Comparison of ENCODE assay signal across 19 cellular contexts in genomic region chr13:33252103-33252502, GRCh38. TPM values are rescaled to one million over a fixed set of nuclear protein-coding genes. Genes with fewer than 3 reads are reported as not detected.
DNase-seq lines count a peak whose midpoint lies in the region; ATAC-seq and TF ChIP-seq lines count a peak whose summit lies in the region.
"Had no signal": no experiment of that assay in that cellular context is flagged by ENCODE, and none has a peak within 500 bp of the region (broad histone marks: within the 10 kb centered on the region; RNA-seq: fewer than 3 reads in every experiment).

No MANE protein-coding gene starts in this region.

- ATAC-seq in SK-N-SH treated with all-trans-retinoic acid at 6 μM for 48 hours (peak; percentile 12; the same call in 1 of the 3 replicates), HG03378 (IDR thresholded peaks at IDR 0.05; ENCODE audit: unreplicated experiment) (no peak)
- ATAC-seq in stimulated activated naive CD8-positive, alpha-beta T cell treated with anti-CD3 and anti-CD28 coated beads, Interleukin-15, amount 100 ng/mL, for 72 hours: no peak

- H3K27me3 Mint-ChIP-seq in neural crest cell (ENCODE audit: low read depth): no peaks in the 10 kb centered on the region
- H3K27me3 Mint-ChIP-seq in stimulated activated naive CD8-positive, alpha-beta T cell treated with anti-CD3 and anti-CD28 coated beads, Interleukin-15, amount 100 ng/mL, for 72 hours: peaks cover 7% of the 10 kb centered on the region

- no peaks in the 10 kb centered on the region for H3K36me3 ChIP-seq in cardiac muscle cell
- H3K36me3 ChIP-seq: BE2C, esophagus squamous epithelium, neural progenitor cell, vagina had no signal

- no peaks in the 10 kb centered on the region for H3K9me3 ChIP-seq in cardiac muscle cell (ENCODE audit: low read depth)
- H3K9me3 ChIP-seq: BE2C, Caco-2, esophagus squamous epithelium, vagina had no signal

- H3K4me1 ChIP-seq in cardiac muscle cell (ENCODE audit: low read depth): peaks cover 38% of the 10 kb centered on the region
- H3K4me1 ChIP-seq: Caco-2, neural progenitor cell had no signal

- peak overlapping the region; percentile 82 for H3K27ac Mint-ChIP-seq in neural crest cell (ENCODE audit: unreplicated experiment)
- H3K27ac Mint-ChIP-seq in stimulated activated naive CD8-positive, alpha-beta T cell treated with anti-CD3 and anti-CD28 coated beads, Interleukin-15, amount 100 ng/mL, for 72 hours: no peak overlapping the region
- H3K27ac Mint-ChIP-seq: activated CD4-positive, alpha-beta T cell treated with anti-CD3 and anti-CD28 coated beads, Interleukin-2, amount 10 ng/mL, durations not matched to agents 7 days and 5 days; activated naive CD4-positive, alpha-beta T cell treated with anti-CD3 and anti-CD28 coated beads for 36 hours; immature natural killer cell; neural progenitor cell had no signal

- H3K4me3 ChIP-seq in cardiac muscle cell (no peak overlapping the region), coronary artery (no peak overlapping the region)
- H3K4me3 ChIP-seq: esophagus squamous epithelium, neural progenitor cell, vagina had no signal

- no peaks in the 10 kb centered on the region for H3K27me3 ChIP-seq in cardiac muscle cell
- H3K27me3 ChIP-seq: BE2C, esophagus squamous epithelium, neural progenitor cell, vagina had no signal

- peaks cover 4% of the 10 kb centered on the region for H3K9me3 Mint-ChIP-seq in neural crest cell
- H3K9me3 Mint-ChIP-seq in stimulated activated naive CD8-positive, alpha-beta T cell treated with anti-CD3 and anti-CD28 coated beads, Interleukin-15, amount 100 ng/mL, for 72 hours: no peaks in the 10 kb centered on the region
- H3K9me3 Mint-ChIP-seq: activated CD4-positive, alpha-beta T cell treated with anti-CD3 and anti-CD28 coated beads, Interleukin-2, amount 10 ng/mL, durations not matched to agents 7 days and 5 days; activated naive CD4-positive, alpha-beta T cell treated with anti-CD3 and anti-CD28 coated beads for 36 hours; neural progenitor cell had no signal

- H3K27ac ChIP-seq in cardiac muscle cell (peak overlapping the region; percentile 52), coronary artery (peak overlapping the region in 1 of 2 donors; percentile 1)
- H3K27ac ChIP-seq: neural progenitor cell had no signal

- peak overlapping the region; percentile 8 for H3K4me3 Mint-ChIP-seq in neural crest cell
- no peak overlapping the region for H3K4me3 Mint-ChIP-seq in stimulated activated naive CD8-positive, alpha-beta T cell treated with anti-CD3 and anti-CD28 coated beads, Interleukin-15, amount 100 ng/mL, for 72 hours
- H3K4me3 Mint-ChIP-seq: activated CD4-positive, alpha-beta T cell treated with anti-CD3 and anti-CD28 coated beads, Interleukin-2, amount 10 ng/mL, durations not matched to agents 7 days and 5 days; activated naive CD4-positive, alpha-beta T cell treated with anti-CD3 and anti-CD28 coated beads for 36 hours; immature natural killer cell; neural progenitor cell had no signal

- peaks cover 11% of the 10 kb centered on the region for H3K36me3 Mint-ChIP-seq in neural crest cell (ENCODE audit: low read depth)
- H3K36me3 Mint-ChIP-seq: immature natural killer cell, neural progenitor cell had no signal

- DNase-seq in cardiac muscle cell (ENCODE audit: low read depth in 1 of 2, low spot score in 1 of 2) (peak in 1 of 2 donors; percentile 89), neural crest cell (ENCODE audit: low read depth, low spot score) (no peak), coronary artery (ENCODE audit: low spot score) (no peak)
- no peak for DNase-seq in stimulated activated naive CD8-positive, alpha-beta T cell treated with anti-CD3 and anti-CD28 coated beads, Interleukin-15, amount 100 ng/mL, for 72 hours
- no peak for DNase-seq in activated CD4-positive, alpha-beta T cell treated with anti-CD3 and anti-CD28 coated beads for 48 hours
- DNase-seq: activated CD4-positive, alpha-beta T cell treated with anti-CD3 and anti-CD28 coated beads, Interleukin-2, amount 10 ng/mL, durations not matched to agents 7 days and 5 days; activated naive CD4-positive, alpha-beta T cell treated with anti-CD3 and anti-CD28 coated beads for 36 hours; BE2C; Caco-2; esophagus squamous epithelium; GOT3; immature natural killer cell; mammary epithelial cell; NCI-H1436; NCI-H2171 had no signal

- TF ChIP-seq CTCF in cardiac muscle cell (IDR thresholded peaks at IDR 0.05; ENCODE audit: low read depth, low read length): no peak
- no peak for TF ChIP-seq CTCF in neural crest cell (conservative IDR thresholded peaks at IDR 0.05)
- no peak for TF ChIP-seq CTCF in coronary artery (IDR thresholded peaks at IDR 0.05)

- H3K4me1 Mint-ChIP-seq in neural crest cell: peaks cover 29% of the 10 kb centered on the region
- H3K4me1 Mint-ChIP-seq in stimulated activated naive CD8-positive, alpha-beta T cell treated with anti-CD3 and anti-CD28 coated beads, Interleukin-15, amount 100 ng/mL, for 72 hours: no peaks in the 10 kb centered on the region
- H3K4me1 Mint-ChIP-seq: activated CD4-positive, alpha-beta T cell treated with anti-CD3 and anti-CD28 coated beads, Interleukin-2, amount 10 ng/mL, durations not matched to agents 7 days and 5 days; immature natural killer cell had no signal

TF ChIP-seq in SK-N-SH treated with all-trans-retinoic acid at 6 μM for 48 hours, 23 proteins besides CTCF, POLR2A, EP300 and RAD21:
- TF ChIP-seq RARB (CRISPR knock-in tag; IDR thresholded peaks at IDR 0.05) (no peak), TSHZ2 (CRISPR knock-in tag; IDR thresholded peaks at IDR 0.05) (no peak), ESRRG (CRISPR knock-in tag; IDR thresholded peaks at IDR 0.05) (no peak), ZNF70 (CRISPR knock-in tag; IDR thresholded peaks at IDR 0.05) (no peak), POU6F1 (CRISPR knock-in tag; IDR thresholded peaks at IDR 0.05; ENCODE audit: borderline replicate concordance, low read depth) (no peak), OSR1 (CRISPR knock-in tag; IDR thresholded peaks at IDR 0.05) (no peak), ZNF8 (CRISPR knock-in tag; IDR thresholded peaks at IDR 0.05) (no peak), CSDC2 (CRISPR knock-in tag; IDR thresholded peaks at IDR 0.05) (no peak), CREB5 (CRISPR knock-in tag; IDR thresholded peaks at IDR 0.05; ENCODE audit: low read depth) (no peak), TOX (CRISPR knock-in tag; IDR thresholded peaks at IDR 0.05; ENCODE audit: borderline replicate concordance) (no peak)

RNA-seq across cellular contexts. Expression of gene STARD13, which starts 33.5 kb away (rescaled TPM):
- 23.5 and 23.8 TPM in 2 replicates for total RNA-seq in cardiac muscle cell
- 15.7 and 16.5 TPM in 2 replicates for polyA plus RNA-seq in cardiac muscle cell
- total RNA-seq in neural crest cell: 23.6 and 24.2 TPM in 2 replicates
- polyA plus RNA-seq: immature natural killer cell had no signal
